Comparison of ENCODE assay signal across 9 cellular contexts in genomic region chr7:34165927-34166550, GRCh38.
A peak's percentile ranks its signal among the peaks of the same experiment; 100 is the strongest.
DNase-seq lines count a peak whose midpoint lies in the region; ATAC-seq and TF ChIP-seq lines count a peak whose summit lies in the region.
"Had no signal": no experiment of that assay in that cellular context is flagged by ENCODE, and none has a peak within 500 bp of the region (broad histone marks: within the 10 kb centered on the region; RNA-seq: fewer than 3 reads in every experiment).

No MANE protein-coding gene starts in this region.

- no peaks in the 10 kb centered on the region for H3K9me3 Mint-ChIP-seq in endothelial cell (ENCODE audit: unreplicated experiment)
- H3K9me3 Mint-ChIP-seq in activated CD8-positive, alpha-beta T cell treated with anti-CD3 and anti-CD28 coated beads, Interleukin-2, amount 10 ng/mL, durations not matched to agents 7 days and 5 days (ENCODE audit: insufficient read depth), result peaks cover 14% of the 10 kb centered on the region

- 94% methylated on average over 3 of the region's 3 CpGs for WGBS in prostate gland

- H3K36me3 ChIP-seq in prostate gland, result no peaks in the 10 kb centered on the region
- H3K36me3 ChIP-seq: BLaER1 had no signal

- H3K4me3 ChIP-seq in prostate gland, result no peak overlapping the region
- H3K4me3 ChIP-seq: BLaER1 had no signal

- TF ChIP-seq CTCF in endothelial cell (IDR thresholded peaks at IDR 0.05; ENCODE audit: unreplicated experiment) (peak; percentile 72), prostate gland (IDR thresholded peaks at IDR 0.05) (peak; percentile 34 to 66 (median 50))

- H3K4me3 Mint-ChIP-seq in endothelial cell (ENCODE audit: unreplicated experiment), result no peak overlapping the region
- no peak overlapping the region for H3K4me3 Mint-ChIP-seq in activated CD8-positive, alpha-beta T cell treated with anti-CD3 and anti-CD28 coated beads, Interleukin-2, amount 10 ng/mL, durations not matched to agents 7 days and 5 days

- ATAC-seq in activated CD8-positive, alpha-beta T cell treated with anti-CD3 and anti-CD28 coated beads, Interleukin-2, amount 10 ng/mL, durations not matched to agents 7 days and 5 days, result no peak

- intact Hi-C loops in prostate gland (cut with DNase I), result loop anchor here (5.0 to 10.0 kb wide), 3 partner anchors 34 to 411 kb away; no protein-coding TSS in a partner anchor

- H3K4me1 Mint-ChIP-seq in endothelial cell (ENCODE audit: unreplicated experiment), result no peaks in the 10 kb centered on the region
- no peaks in the 10 kb centered on the region for H3K4me1 Mint-ChIP-seq in activated CD8-positive, alpha-beta T cell treated with anti-CD3 and anti-CD28 coated beads, Interleukin-2, amount 10 ng/mL, durations not matched to agents 7 days and 5 days (ENCODE audit: low read depth)

- CTCF ChIA-PET in activated CD8-positive, alpha-beta T cell treated with anti-CD3 and anti-CD28 coated beads, Interleukin-2, amount 10 ng/mL, durations not matched to agents 7 days and 5 days (lab: Charles Lee), result no interaction called here

- H3K27me3 ChIP-seq in prostate gland (replicated peaks; ENCODE audit: insufficient read depth), result no peaks in the 10 kb centered on the region
- H3K27me3 ChIP-seq: BLaER1 had no signal

- peak; percentile 14 for DNase-seq in NCI-H2171 treated with DMSO at 0.1 percent for 48 hours (lab: John Stamatoyannopoulos, UW)
- DNase-seq in NCI-H2171 (lab: John Stamatoyannopoulos, UW), result no peak
- peak; percentile 37 to 62 for DNase-seq in NCI-H526 (lab: John Stamatoyannopoulos, UW)
- DNase-seq in endothelial cell (ENCODE audit: low spot score), result peak; percentile 5
- DNase-seq in prostate gland (ENCODE audit: low spot score), result no peak
- DNase-seq in stimulated activated CD4-positive, alpha-beta T cell treated with anti-CD3 and anti-CD28 coated beads, Interleukin-15, amount 100 ng/mL, for 24 hours, result no peak
- no peak for DNase-seq in activated CD8-positive, alpha-beta T cell treated with anti-CD3 and anti-CD28 coated beads, Interleukin-2, amount 10 ng/mL, durations not matched to agents 7 days and 5 days
- no peak for DNase-seq in NCI-H1436 treated with DMSO at 0.1 percent for 48 hours (lab: John Stamatoyannopoulos, UW)

- H3K4me1 ChIP-seq in prostate gland (replicated peaks), result no peaks in the 10 kb centered on the region
- H3K4me1 ChIP-seq: BLaER1 had no signal

- no peak overlapping the region for H3K27ac ChIP-seq in prostate gland
- H3K27ac ChIP-seq: BLaER1 had no signal

- TF ChIP-seq POLR2A in prostate gland (IDR thresholded peaks at IDR 0.05), result no peak

- H3K36me3 Mint-ChIP-seq in endothelial cell (ENCODE audit: low read depth, unreplicated experiment), result no peaks in the 10 kb centered on the region
- no peaks in the 10 kb centered on the region for H3K36me3 Mint-ChIP-seq in activated CD8-positive, alpha-beta T cell treated with anti-CD3 and anti-CD28 coated beads, Interleukin-2, amount 10 ng/mL, durations not matched to agents 7 days and 5 days (ENCODE audit: low read depth)

- no peak overlapping the region for H3K27ac Mint-ChIP-seq in endothelial cell (ENCODE audit: unreplicated experiment)
- H3K27ac Mint-ChIP-seq in activated CD8-positive, alpha-beta T cell treated with anti-CD3 and anti-CD28 coated beads, Interleukin-2, amount 10 ng/mL, durations not matched to agents 7 days and 5 days, result no peak overlapping the region

- no peaks in the 10 kb centered on the region for H3K27me3 Mint-ChIP-seq in endothelial cell (ENCODE audit: unreplicated experiment)
- H3K27me3 Mint-ChIP-seq in activated CD8-positive, alpha-beta T cell treated with anti-CD3 and anti-CD28 coated beads, Interleukin-2, amount 10 ng/mL, durations not matched to agents 7 days and 5 days (ENCODE audit: low read depth), result no peaks in the 10 kb centered on the region

- no peaks in the 10 kb centered on the region for H3K9me3 ChIP-seq in prostate gland
- H3K9me3 ChIP-seq: BLaER1 had no signal

- POLR2A ChIA-PET in activated CD8-positive, alpha-beta T cell treated with anti-CD3 and anti-CD28 coated beads, Interleukin-2, amount 10 ng/mL, durations not matched to agents 7 days and 5 days (lab: Charles Lee), result no interaction called here

Comparison
In these comparisons a context has a peak if more than half of its experiments do, and no peak if none do; other contexts are left out.
1. DNase-seq: peak in NCI-H2171 treated with DMSO at 0.1 percent for 48 hours (single experiment), NCI-H526 (2 of 2) and endothelial cell (single experiment); none in NCI-H2171 (single experiment), prostate gland (single experiment), stimulated activated CD4-positive, alpha-beta T cell treated with anti-CD3 and anti-CD28 coated beads, Interleukin-15, amount 100 ng/mL, for 24 hours (single experiment), activated CD8-positive, alpha-beta T cell treated with anti-CD3 and anti-CD28 coated beads, Interleukin-2, amount 10 ng/mL, durations not matched to agents 7 days and 5 days (single experiment) and NCI-H1436 treated with DMSO at 0.1 percent for 48 hours (single experiment).